Comparison of ENCODE assay signal across 1 cellular context in the genomic region with DNA sequence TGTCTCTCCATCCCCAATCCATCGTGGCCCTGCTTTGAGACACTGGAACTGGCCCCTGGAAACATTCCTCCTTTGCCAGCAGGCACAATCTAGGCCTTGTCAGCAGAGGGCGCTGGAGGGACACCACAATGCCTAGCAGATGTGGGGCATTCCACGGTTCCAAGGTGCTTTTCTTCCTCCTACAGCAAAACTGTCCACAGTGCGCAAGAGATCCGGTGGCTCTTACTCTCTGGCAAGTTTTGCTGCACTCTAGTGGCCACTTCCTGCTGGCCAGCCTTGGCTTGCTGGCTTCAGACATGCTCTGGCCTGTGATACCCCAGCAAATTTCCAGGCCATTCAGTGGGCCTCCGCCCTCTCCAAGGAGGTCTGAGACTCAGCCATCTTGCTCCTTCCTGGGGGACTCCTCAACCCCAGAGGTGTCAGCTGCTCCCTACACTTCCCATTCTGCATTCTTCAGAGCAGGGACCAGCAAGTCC.
TF ChIP-seq lines count a peak whose summit lies in the region.

No MANE protein-coding gene starts in this region.

TF ChIP-seq in HepG2, 621 proteins besides CTCF, POLR2A, EP300 and RAD21 (continued from another document and continues in another):
- no peak for TF ChIP-seq ZNF530 (CRISPR knock-in tag; IDR thresholded peaks at IDR 0.05; ENCODE audit: low read depth)
- no peak for TF ChIP-seq KAT2B (IDR thresholded peaks at IDR 0.05; ENCODE audit: borderline replicate concordance, low read depth, low read length)
- TF ChIP-seq, protein P1, sequence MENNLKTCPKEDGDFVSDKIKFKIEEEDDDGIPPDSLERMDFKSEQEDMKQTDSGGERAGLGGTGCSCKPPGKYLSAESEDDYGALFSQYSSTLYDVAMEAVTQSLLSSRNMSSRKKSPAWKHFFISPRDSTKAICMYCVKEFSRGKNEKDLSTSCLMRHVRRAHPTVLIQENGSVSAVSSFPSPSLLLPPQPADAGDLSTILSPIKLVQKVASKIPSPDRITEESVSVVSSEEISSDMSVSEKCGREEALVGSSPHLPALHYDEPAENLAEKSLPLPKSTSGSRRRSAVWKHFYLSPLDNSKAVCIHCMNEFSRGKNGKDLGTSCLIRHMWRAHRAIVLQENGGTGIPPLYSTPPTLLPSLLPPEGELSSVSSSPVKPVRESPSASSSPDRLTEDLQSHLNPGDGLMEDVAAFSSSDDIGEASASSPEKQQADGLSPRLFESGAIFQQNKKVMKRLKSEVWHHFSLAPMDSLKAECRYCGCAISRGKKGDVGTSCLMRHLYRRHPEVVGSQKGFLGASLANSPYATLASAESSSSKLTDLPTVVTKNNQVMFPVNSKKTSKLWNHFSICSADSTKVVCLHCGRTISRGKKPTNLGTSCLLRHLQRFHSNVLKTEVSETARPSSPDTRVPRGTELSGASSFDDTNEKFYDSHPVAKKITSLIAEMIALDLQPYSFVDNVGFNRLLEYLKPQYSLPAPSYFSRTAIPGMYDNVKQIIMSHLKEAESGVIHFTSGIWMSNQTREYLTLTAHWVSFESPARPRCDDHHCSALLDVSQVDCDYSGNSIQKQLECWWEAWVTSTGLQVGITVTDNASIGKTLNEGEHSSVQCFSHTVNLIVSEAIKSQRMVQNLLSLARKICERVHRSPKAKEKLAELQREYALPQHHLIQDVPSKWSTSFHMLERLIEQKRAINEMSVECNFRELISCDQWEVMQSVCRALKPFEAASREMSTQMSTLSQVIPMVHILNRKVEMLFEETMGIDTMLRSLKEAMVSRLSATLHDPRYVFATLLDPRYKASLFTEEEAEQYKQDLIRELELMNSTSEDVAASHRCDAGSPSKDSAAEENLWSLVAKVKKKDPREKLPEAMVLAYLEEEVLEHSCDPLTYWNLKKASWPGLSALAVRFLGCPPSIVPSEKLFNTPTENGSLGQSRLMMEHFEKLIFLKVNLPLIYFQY (CRISPR knock-in tag; IDR thresholded peaks at IDR 0.05; ENCODE audit: borderline replicate concordance), result no peak
- TF ChIP-seq, protein P2, sequence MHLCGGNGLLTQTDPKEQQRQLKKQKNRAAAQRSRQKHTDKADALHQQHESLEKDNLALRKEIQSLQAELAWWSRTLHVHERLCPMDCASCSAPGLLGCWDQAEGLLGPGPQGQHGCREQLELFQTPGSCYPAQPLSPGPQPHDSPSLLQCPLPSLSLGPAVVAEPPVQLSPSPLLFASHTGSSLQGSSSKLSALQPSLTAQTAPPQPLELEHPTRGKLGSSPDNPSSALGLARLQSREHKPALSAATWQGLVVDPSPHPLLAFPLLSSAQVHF (CRISPR knock-in tag; IDR thresholded peaks at IDR 0.05), result no peak
- no peak for TF ChIP-seq ZNF274 (CRISPR knock-in tag; IDR thresholded peaks at IDR 0.05)
- TF ChIP-seq FOXA1 (IDR thresholded peaks at IDR 0.05), result no peak
- TF ChIP-seq FOXA1 (CRISPR knock-in tag; IDR thresholded peaks at IDR 0.05), result 0 out of 2 replicates have a peak, but pooled peaks have one; percentile 16
- peak; percentile 78; the same call in 1 of the 2 replicates for TF ChIP-seq ZNF205 (CRISPR knock-in tag; IDR thresholded peaks at IDR 0.05)
- no peak for TF ChIP-seq ZNF446 (CRISPR knock-in tag; IDR thresholded peaks at IDR 0.05)
- no peak for TF ChIP-seq MZF1 (CRISPR knock-in tag; IDR thresholded peaks at IDR 0.05; ENCODE audit: borderline replicate concordance)
- peak; percentile 82; the same call in 1 of the 2 replicates for TF ChIP-seq ZFP1 (CRISPR knock-in tag; IDR thresholded peaks at IDR 0.05)
- no peak for TF ChIP-seq MATR3 (CRISPR knock-in tag; IDR thresholded peaks at IDR 0.05)
- peak; percentile 76 for TF ChIP-seq MIXL1 (CRISPR knock-in tag; IDR thresholded peaks at IDR 0.05)
- no peak for TF ChIP-seq CCAR2 (optimal IDR thresholded peaks at IDR 0.05; ENCODE audit: low read depth, low read length)
- TF ChIP-seq, protein P3, sequence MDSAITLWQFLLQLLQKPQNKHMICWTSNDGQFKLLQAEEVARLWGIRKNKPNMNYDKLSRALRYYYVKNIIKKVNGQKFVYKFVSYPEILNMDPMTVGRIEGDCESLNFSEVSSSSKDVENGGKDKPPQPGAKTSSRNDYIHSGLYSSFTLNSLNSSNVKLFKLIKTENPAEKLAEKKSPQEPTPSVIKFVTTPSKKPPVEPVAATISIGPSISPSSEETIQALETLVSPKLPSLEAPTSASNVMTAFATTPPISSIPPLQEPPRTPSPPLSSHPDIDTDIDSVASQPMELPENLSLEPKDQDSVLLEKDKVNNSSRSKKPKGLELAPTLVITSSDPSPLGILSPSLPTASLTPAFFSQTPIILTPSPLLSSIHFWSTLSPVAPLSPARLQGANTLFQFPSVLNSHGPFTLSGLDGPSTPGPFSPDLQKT (CRISPR knock-in tag; IDR thresholded peaks at IDR 0.05; ENCODE audit: borderline replicate concordance), result no peak
- TF ChIP-seq ZNF501 (CRISPR knock-in tag; IDR thresholded peaks at IDR 0.05), result 0 out of 2 replicates have a peak, but pooled peaks have one; percentile 44
- peak; percentile 99 for TF ChIP-seq SMC3 (IDR thresholded peaks at IDR 0.05; ENCODE audit: low read length)
- peak; percentile 19; the same call in 1 of the 2 replicates for TF ChIP-seq RARA (CRISPR knock-in tag; IDR thresholded peaks at IDR 0.05)
- TF ChIP-seq ATF1 (CRISPR knock-in tag; IDR thresholded peaks at IDR 0.05), result no peak
- TF ChIP-seq, protein P4, sequence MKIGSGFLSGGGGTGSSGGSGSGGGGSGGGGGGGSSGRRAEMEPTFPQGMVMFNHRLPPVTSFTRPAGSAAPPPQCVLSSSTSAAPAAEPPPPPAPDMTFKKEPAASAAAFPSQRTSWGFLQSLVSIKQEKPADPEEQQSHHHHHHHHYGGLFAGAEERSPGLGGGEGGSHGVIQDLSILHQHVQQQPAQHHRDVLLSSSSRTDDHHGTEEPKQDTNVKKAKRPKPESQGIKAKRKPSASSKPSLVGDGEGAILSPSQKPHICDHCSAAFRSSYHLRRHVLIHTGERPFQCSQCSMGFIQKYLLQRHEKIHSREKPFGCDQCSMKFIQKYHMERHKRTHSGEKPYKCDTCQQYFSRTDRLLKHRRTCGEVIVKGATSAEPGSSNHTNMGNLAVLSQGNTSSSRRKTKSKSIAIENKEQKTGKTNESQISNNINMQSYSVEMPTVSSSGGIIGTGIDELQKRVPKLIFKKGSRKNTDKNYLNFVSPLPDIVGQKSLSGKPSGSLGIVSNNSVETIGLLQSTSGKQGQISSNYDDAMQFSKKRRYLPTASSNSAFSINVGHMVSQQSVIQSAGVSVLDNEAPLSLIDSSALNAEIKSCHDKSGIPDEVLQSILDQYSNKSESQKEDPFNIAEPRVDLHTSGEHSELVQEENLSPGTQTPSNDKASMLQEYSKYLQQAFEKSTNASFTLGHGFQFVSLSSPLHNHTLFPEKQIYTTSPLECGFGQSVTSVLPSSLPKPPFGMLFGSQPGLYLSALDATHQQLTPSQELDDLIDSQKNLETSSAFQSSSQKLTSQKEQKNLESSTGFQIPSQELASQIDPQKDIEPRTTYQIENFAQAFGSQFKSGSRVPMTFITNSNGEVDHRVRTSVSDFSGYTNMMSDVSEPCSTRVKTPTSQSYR (CRISPR knock-in tag; IDR thresholded peaks at IDR 0.05; ENCODE audit: borderline replicate concordance), result no peak
- TF ChIP-seq KDM5B (CRISPR knock-in tag; IDR thresholded peaks at IDR 0.05; ENCODE audit: borderline replicate concordance), result 0 out of 2 replicates have a peak, but pooled peaks have one; percentile 37
- no peak for TF ChIP-seq ZNF724P (CRISPR knock-in tag; IDR thresholded peaks at IDR 0.05; ENCODE audit: borderline replicate concordance)
- TF ChIP-seq, protein P5, sequence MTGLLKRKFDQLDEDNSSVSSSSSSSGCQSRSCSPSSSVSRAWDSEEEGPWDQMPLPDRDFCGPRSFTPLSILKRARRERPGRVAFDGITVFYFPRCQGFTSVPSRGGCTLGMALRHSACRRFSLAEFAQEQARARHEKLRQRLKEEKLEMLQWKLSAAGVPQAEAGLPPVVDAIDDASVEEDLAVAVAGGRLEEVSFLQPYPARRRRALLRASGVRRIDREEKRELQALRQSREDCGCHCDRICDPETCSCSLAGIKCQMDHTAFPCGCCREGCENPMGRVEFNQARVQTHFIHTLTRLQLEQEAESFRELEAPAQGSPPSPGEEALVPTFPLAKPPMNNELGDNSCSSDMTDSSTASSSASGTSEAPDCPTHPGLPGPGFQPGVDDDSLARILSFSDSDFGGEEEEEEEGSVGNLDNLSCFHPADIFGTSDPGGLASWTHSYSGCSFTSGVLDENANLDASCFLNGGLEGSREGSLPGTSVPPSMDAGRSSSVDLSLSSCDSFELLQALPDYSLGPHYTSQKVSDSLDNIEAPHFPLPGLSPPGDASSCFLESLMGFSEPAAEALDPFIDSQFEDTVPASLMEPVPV (CRISPR knock-in tag; IDR thresholded peaks at IDR 0.05), result no peak
- TF ChIP-seq, protein P6, sequence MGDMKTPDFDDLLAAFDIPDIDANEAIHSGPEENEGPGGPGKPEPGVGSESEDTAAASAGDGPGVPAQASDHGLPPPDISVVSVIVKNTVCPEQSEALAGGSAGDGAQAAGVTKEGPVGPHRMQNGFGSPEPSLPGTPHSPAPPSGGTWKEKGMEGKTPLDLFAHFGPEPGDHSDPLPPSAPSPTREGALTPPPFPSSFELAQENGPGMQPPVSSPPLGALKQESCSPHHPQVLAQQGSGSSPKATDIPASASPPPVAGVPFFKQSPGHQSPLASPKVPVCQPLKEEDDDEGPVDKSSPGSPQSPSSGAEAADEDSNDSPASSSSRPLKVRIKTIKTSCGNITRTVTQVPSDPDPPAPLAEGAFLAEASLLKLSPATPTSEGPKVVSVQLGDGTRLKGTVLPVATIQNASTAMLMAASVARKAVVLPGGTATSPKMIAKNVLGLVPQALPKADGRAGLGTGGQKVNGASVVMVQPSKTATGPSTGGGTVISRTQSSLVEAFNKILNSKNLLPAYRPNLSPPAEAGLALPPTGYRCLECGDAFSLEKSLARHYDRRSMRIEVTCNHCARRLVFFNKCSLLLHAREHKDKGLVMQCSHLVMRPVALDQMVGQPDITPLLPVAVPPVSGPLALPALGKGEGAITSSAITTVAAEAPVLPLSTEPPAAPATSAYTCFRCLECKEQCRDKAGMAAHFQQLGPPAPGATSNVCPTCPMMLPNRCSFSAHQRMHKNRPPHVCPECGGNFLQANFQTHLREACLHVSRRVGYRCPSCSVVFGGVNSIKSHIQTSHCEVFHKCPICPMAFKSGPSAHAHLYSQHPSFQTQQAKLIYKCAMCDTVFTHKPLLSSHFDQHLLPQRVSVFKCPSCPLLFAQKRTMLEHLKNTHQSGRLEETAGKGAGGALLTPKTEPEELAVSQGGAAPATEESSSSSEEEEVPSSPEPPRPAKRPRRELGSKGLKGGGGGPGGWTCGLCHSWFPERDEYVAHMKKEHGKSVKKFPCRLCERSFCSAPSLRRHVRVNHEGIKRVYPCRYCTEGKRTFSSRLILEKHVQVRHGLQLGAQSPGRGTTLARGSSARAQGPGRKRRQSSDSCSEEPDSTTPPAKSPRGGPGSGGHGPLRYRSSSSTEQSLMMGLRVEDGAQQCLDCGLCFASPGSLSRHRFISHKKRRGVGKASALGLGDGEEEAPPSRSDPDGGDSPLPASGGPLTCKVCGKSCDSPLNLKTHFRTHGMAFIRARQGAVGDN (CRISPR knock-in tag; IDR thresholded peaks at IDR 0.05), result peak; percentile 64
- no peak for TF ChIP-seq ZNF550 (CRISPR knock-in tag; IDR thresholded peaks at IDR 0.05; ENCODE audit: borderline replicate concordance)
- peak; percentile 63 for TF ChIP-seq KAT8 (CRISPR knock-in tag; IDR thresholded peaks at IDR 0.05)
- TF ChIP-seq NR1H2 (CRISPR knock-in tag; IDR thresholded peaks at IDR 0.05; ENCODE audit: borderline replicate concordance, low read depth), result no peak
- TF ChIP-seq FOSL1 (CRISPR knock-in tag; IDR thresholded peaks at IDR 0.05; ENCODE audit: borderline replicate concordance), result no peak
- peak; percentile 81 for TF ChIP-seq IRF2 (CRISPR knock-in tag; IDR thresholded peaks at IDR 0.05)
- no peak for TF ChIP-seq ETV6 (CRISPR knock-in tag; conservative IDR thresholded peaks at IDR 0.05)
- TF ChIP-seq ZNF496 (CRISPR knock-in tag; IDR thresholded peaks at IDR 0.05; ENCODE audit: insufficient replicate concordance), result no peak
- no peak for TF ChIP-seq RBAK (CRISPR knock-in tag; IDR thresholded peaks at IDR 0.05)
- no peak for TF ChIP-seq POLR2G (IDR thresholded peaks at IDR 0.05; ENCODE audit: low read depth, low read length)
- no peak for TF ChIP-seq AGO2 (optimal IDR thresholded peaks at IDR 0.05; ENCODE audit: low read depth, low read length)
- no peak for TF ChIP-seq ZNF709 (CRISPR knock-in tag; IDR thresholded peaks at IDR 0.05)
- TF ChIP-seq, protein P7, sequence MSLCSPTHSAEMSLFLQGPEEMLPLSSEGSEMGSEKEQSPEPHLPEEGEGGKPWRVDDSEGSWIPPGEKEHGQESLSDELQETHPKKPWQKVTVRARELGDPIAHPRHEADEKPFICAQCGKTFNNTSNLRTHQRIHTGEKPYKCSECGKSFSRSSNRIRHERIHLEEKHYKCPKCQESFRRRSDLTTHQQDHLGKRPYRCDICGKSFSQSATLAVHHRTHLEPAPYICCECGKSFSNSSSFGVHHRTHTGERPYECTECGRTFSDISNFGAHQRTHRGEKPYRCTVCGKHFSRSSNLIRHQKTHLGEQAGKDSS (CRISPR knock-in tag; IDR thresholded peaks at IDR 0.05; ENCODE audit: borderline replicate concordance, low read depth), result peak; percentile 87; the same call in 1 of the 2 replicates
- TF ChIP-seq RELA (CRISPR knock-in tag; IDR thresholded peaks at IDR 0.05), result no peak
- no peak for TF ChIP-seq ZNF253 (CRISPR knock-in tag; IDR thresholded peaks at IDR 0.05; ENCODE audit: borderline replicate concordance)
- no peak for TF ChIP-seq TAF1 (CRISPR knock-in tag; IDR thresholded peaks at IDR 0.05)
- TF ChIP-seq, protein P8, sequence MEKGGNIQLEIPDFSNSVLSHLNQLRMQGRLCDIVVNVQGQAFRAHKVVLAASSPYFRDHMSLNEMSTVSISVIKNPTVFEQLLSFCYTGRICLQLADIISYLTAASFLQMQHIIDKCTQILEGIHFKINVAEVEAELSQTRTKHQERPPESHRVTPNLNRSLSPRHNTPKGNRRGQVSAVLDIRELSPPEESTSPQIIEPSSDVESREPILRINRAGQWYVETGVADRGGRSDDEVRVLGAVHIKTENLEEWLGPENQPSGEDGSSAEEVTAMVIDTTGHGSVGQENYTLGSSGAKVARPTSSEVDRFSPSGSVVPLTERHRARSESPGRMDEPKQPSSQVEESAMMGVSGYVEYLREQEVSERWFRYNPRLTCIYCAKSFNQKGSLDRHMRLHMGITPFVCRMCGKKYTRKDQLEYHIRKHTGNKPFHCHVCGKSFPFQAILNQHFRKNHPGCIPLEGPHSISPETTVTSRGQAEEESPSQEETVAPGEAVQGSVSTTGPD (CRISPR knock-in tag; IDR thresholded peaks at IDR 0.05), result no peak
- no peak for TF ChIP-seq ATF7 (IDR thresholded peaks at IDR 0.05)
- 0 out of 2 replicates have a peak, but pooled peaks have one; percentile 28 for TF ChIP-seq ATF7 (CRISPR knock-in tag; IDR thresholded peaks at IDR 0.05)
